Comparison of ENCODE assay signal across 12 cellular contexts in the genomic region with DNA sequence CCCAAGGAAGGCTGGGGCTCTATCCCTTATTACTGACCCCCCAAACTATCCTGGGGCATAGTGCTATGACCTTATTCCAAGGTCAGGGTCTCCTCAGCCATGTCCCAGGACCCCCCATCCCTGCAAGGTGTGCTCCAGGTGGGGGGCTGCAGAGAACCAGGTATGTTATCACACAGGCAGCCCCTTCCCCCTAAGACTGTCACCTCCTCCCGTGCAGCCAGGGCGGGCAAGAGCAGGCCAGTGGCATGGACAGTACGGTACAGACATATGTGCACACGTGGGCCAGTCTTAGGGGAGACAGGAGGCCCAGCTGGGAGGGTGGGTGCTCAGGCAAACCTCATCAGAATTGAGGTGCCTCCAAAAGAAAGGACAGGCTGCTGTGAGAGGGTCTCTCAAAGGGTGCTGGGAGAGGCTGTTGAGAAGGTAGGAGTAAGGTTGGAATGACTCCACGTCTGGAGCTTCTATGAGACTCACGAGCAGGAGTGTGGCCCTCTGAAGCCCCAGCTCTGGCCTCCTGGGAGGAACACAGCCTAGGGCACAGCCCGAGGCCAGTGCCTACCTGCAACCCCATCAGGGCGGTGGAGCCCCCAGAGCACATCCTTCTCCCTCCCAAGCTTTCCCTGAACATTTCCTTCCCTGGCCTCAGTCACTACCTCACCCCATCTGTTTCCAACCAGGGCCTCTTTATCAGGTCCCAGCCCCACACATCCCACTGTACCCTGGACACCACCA. TPM values are rescaled to one million over a fixed set of nuclear protein-coding genes. Genes with fewer than 3 reads are reported as not detected.
A peak's percentile ranks its signal among the peaks of the same experiment; 100 is the strongest.
DNase-seq lines count a peak whose midpoint lies in the region; ATAC-seq and TF ChIP-seq lines count a peak whose summit lies in the region.
"Had no signal": no experiment of that assay in that cellular context is flagged by ENCODE, and none has a peak within 500 bp of the region (broad histone marks: within the 10 kb centered on the region; RNA-seq: fewer than 3 reads in every experiment).

No MANE protein-coding gene starts in this region.

- H3K9me3 Mint-ChIP-seq in GM23338 (no peaks in the 10 kb centered on the region), neural progenitor cell (no peaks in the 10 kb centered on the region)

- H3K4me3 Mint-ChIP-seq in GM23338, result no peak overlapping the region
- no peak overlapping the region for H3K4me3 Mint-ChIP-seq in neural progenitor cell

- peaks cover 6% of the 10 kb centered on the region; the same call in 1 of the 2 replicates for H3K36me3 ChIP-seq in GM23338 (ENCODE audit: insufficient read depth)
- peaks cover 13% of the 10 kb centered on the region for H3K36me3 ChIP-seq in breast epithelium
- no peaks in the 10 kb centered on the region for H3K36me3 ChIP-seq in neural progenitor cell

- ATAC-seq in GM23338 (no peak), HG02759 (IDR thresholded peaks at IDR 0.05; ENCODE audit: unreplicated experiment) (no peak), GM18511 (IDR thresholded peaks at IDR 0.05; ENCODE audit: unreplicated experiment) (no peak)
- ATAC-seq: GM12878 had no signal

- H3K9me3 ChIP-seq in breast epithelium (no peaks in the 10 kb centered on the region), neural progenitor cell (ENCODE audit: low read depth) (no peaks in the 10 kb centered on the region)

- peaks cover 5% of the 10 kb centered on the region for H4K20me1 ChIP-seq in GM23338 (replicated peaks; ENCODE audit: insufficient read depth)
- H4K20me1 ChIP-seq in neural progenitor cell (ENCODE audit: low read depth), result no peaks in the 10 kb centered on the region

- no peak for TF ChIP-seq CTCF in GM23338 (conservative IDR thresholded peaks at IDR 0.05; ENCODE audit: low read depth in 2 of 2)
- no peak for TF ChIP-seq CTCF in breast epithelium (IDR thresholded peaks at IDR 0.05)
- TF ChIP-seq CTCF in neural progenitor cell (IDR thresholded peaks at IDR 0.05), result no peak

- peaks cover 17% of the 10 kb centered on the region; the same call in 1 of the 2 replicates for H3K4me1 ChIP-seq in GM23338 (ENCODE audit: insufficient read depth)
- H3K4me1 ChIP-seq in breast epithelium, result peaks cover 14 to 15% of the 10 kb centered on the region in 2 donors
- H3K4me1 ChIP-seq in neural progenitor cell, result no peaks in the 10 kb centered on the region

- intact Hi-C loops in breast epithelium (cut with DNase I; ENCODE audit: low total_unique reads), result no loop called here

- no peak overlapping the region for H2AFZ ChIP-seq in GM23338
- no peak overlapping the region for H2AFZ ChIP-seq in neural progenitor cell (replicated peaks)

- H3K27ac Mint-ChIP-seq in GM23338, result peak overlapping the region; percentile 7; the same call in 1 of the 2 replicates
- H3K27ac Mint-ChIP-seq in neural progenitor cell, result peak overlapping the region; percentile 50

- no peak overlapping the region for H3K4me3 ChIP-seq in GM23338
- no peak overlapping the region for H3K4me3 ChIP-seq in breast epithelium
- H3K4me3 ChIP-seq in neural progenitor cell, result no peak overlapping the region
- H3K4me3 ChIP-seq: GM12878 had no signal

- H3F3A ChIP-seq in GM23338 (replicated peaks; ENCODE audit: low read depth), result 0 out of 2 replicates have a peak, but pooled peaks cover 7% of the 10 kb centered on the region
- H3F3A ChIP-seq in neural progenitor cell (ENCODE audit: low read depth), result no peaks in the 10 kb centered on the region

- no peaks in the 10 kb centered on the region for H3K79me2 ChIP-seq in GM23338 (replicated peaks; ENCODE audit: insufficient read depth)
- no peaks in the 10 kb centered on the region for H3K79me2 ChIP-seq in neural progenitor cell (ENCODE audit: low read depth)

- DNase-seq in GM23338 (ENCODE audit: low spot score) (no peak), breast epithelium (ENCODE audit: low spot score in 2 of 2) (no peak), neural progenitor cell (ENCODE audit: low spot score) (no peak), NCI-H1092 (lab: John Stamatoyannopoulos, UW) (no peak)
- DNase-seq: activated CD4-positive, alpha-beta T cell treated with anti-CD3 and anti-CD28 coated beads, Interleukin-2, amount 50 U/mL, for 4 hours; KG1; NCI-H2171; SIG-M5 had no signal

- H3K4me2 ChIP-seq in GM23338, result no peak overlapping the region
- H3K4me2 ChIP-seq in neural progenitor cell, result no peak overlapping the region

- no peaks in the 10 kb centered on the region for H3K9me2 ChIP-seq in GM23338 (ENCODE audit: insufficient read depth)

- no peak for TF ChIP-seq POLR2A in breast epithelium (IDR thresholded peaks at IDR 0.05)

- H3K36me3 Mint-ChIP-seq in GM23338 (ENCODE audit: low read depth) (peaks cover 39% of the 10 kb centered on the region), neural progenitor cell (peaks cover 16% of the 10 kb centered on the region)

- H3K9ac ChIP-seq in neural progenitor cell, result no peak overlapping the region

- H3K27me3 ChIP-seq in GM23338 (ENCODE audit: insufficient read depth) (peaks cover 11% of the 10 kb centered on the region; the same call in 1 of the 2 replicates), breast epithelium (peaks cover 0 to 2% of the 10 kb centered on the region in 2 donors), neural progenitor cell (no peaks in the 10 kb centered on the region)

- H3K4me1 Mint-ChIP-seq in GM23338 (peaks cover 12% of the 10 kb centered on the region), neural progenitor cell (peaks cover 13% of the 10 kb centered on the region)

- H3K27me3 Mint-ChIP-seq in GM23338 (ENCODE audit: insufficient read depth, low read depth, poor library complexity) (peaks cover 23% of the 10 kb centered on the region), neural progenitor cell (ENCODE audit: insufficient read depth, low read depth) (peaks cover 8% of the 10 kb centered on the region)

- no peak overlapping the region for H3K27ac ChIP-seq in GM23338 (ENCODE audit: low read depth)
- peak overlapping the region; percentile 91 to 94 for H3K27ac ChIP-seq in breast epithelium
- H3K27ac ChIP-seq in neural progenitor cell, result no peak overlapping the region

TF ChIP-seq in GM23338, 12 proteins besides CTCF, POLR2A, EP300 and RAD21 (continues in another document):
- TF ChIP-seq, protein P1, sequence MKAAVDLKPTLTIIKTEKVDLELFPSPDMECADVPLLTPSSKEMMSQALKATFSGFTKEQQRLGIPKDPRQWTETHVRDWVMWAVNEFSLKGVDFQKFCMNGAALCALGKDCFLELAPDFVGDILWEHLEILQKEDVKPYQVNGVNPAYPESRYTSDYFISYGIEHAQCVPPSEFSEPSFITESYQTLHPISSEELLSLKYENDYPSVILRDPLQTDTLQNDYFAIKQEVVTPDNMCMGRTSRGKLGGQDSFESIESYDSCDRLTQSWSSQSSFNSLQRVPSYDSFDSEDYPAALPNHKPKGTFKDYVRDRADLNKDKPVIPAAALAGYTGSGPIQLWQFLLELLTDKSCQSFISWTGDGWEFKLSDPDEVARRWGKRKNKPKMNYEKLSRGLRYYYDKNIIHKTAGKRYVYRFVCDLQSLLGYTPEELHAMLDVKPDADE (IDR thresholded peaks at IDR 0.05), result no peak
- TF ChIP-seq EZH2 (IDR thresholded peaks at IDR 0.05; ENCODE audit: low read depth, unreplicated experiment) (no peak), ZNF331 (CRISPR knock-in tag; IDR thresholded peaks at IDR 0.05; ENCODE audit: low read depth) (no peak), ZNF114 (CRISPR knock-in tag; IDR thresholded peaks at IDR 0.05) (no peak)

RNA-seq across cellular contexts. Expression of gene COL7A1, which starts 1.7 kb away (rescaled TPM):
- total RNA-seq in GM23338 (2014; rRNA removed; shearing (Covaris generic)), result 5.2 and 7.9 TPM in 2 replicates
- polyA plus RNA-seq in GM23338 (2016; fragmentation: Nextera tagmentation; extraction: Ambion mirVana), result 3.0 and 4.0 TPM in 2 replicates
- 10 to 100 TPM in 2 of 3 donors, under 1 TPM in 1; 0.48 to 18.6 (median 12.5) TPM for total RNA-seq in breast epithelium
- total RNA-seq in neural progenitor cell (ENCODE audit: low replicate concordance), result 3.0 and 13.3 TPM in 2 replicates

RNA-seq across cellular contexts. Expression of gene UQCRC1, which starts 12.6 kb away (rescaled TPM):
- 439 and 460 TPM in 2 replicates for total RNA-seq in GM23338 (2014; rRNA removed; shearing (Covaris generic))
- 232 and 256 TPM in 2 replicates for polyA plus RNA-seq in GM23338 (2016; fragmentation: Nextera tagmentation; extraction: Ambion mirVana)
- total RNA-seq in breast epithelium, result 100 to 1,000 TPM; 163 to 230 (median 180) TPM
- 240 and 246 TPM in 2 replicates for total RNA-seq in neural progenitor cell (ENCODE audit: low replicate concordance)

RNA-seq across cellular contexts. Expression of gene TMEM89, which starts 24.7 kb away (rescaled TPM):
- not detected in 2 replicates for total RNA-seq in GM23338 (2014; rRNA removed; shearing (Covaris generic))
- not detected in 2 replicates for polyA plus RNA-seq in GM23338 (2016; fragmentation: Nextera tagmentation; extraction: Ambion mirVana)
- total RNA-seq in breast epithelium, result not detected
- not detected in 2 replicates for total RNA-seq in neural progenitor cell (ENCODE audit: low replicate concordance)
- total RNA-seq: GM12878, lower leg skin had no signal
- polyA plus RNA-seq: GM12878 had no signal

RNA-seq across cellular contexts. Expression of gene UCN2, which starts 33.3 kb away (rescaled TPM):
- total RNA-seq in GM23338 (2014; rRNA removed; shearing (Covaris generic)), result 0.12 and 0.17 TPM in 2 replicates
- not detected in 2 replicates for polyA plus RNA-seq in GM23338 (2016; fragmentation: Nextera tagmentation; extraction: Ambion mirVana)
- total RNA-seq in breast epithelium (under 1 TPM in 1 of 3 donors, not detected in 2; 0.44 TPM), neural progenitor cell (ENCODE audit: low replicate concordance) (0.34 TPM in 1 of 2 replicates, not detected in the other)
- total RNA-seq: GM12878 had no signal

RNA-seq across cellular contexts. Expression of gene SLC26A6, which starts 38.4 kb away (rescaled TPM):
- total RNA-seq in GM23338 (2014; rRNA removed; shearing (Covaris generic)), result 79.3 and 96.4 TPM in 2 replicates
- 29.4 and 34.3 TPM in 2 replicates for polyA plus RNA-seq in GM23338 (2016; fragmentation: Nextera tagmentation; extraction: Ambion mirVana)
- total RNA-seq in breast epithelium, result 10 to 100 TPM; 12.6 to 21.6 (median 16.0) TPM
- 42.5 and 78.9 TPM in 2 replicates for total RNA-seq in neural progenitor cell (ENCODE audit: low replicate concordance)

Comparison
In these comparisons a context has a peak if more than half of its experiments do, and no peak if none do; other contexts are left out.
1. H3K27ac ChIP-seq: peak in breast epithelium (2 of 2); none in GM23338 (single experiment) and neural progenitor cell (single experiment).